8 cellular contexts compared by ENCODE assay signal in the genomic region with DNA sequence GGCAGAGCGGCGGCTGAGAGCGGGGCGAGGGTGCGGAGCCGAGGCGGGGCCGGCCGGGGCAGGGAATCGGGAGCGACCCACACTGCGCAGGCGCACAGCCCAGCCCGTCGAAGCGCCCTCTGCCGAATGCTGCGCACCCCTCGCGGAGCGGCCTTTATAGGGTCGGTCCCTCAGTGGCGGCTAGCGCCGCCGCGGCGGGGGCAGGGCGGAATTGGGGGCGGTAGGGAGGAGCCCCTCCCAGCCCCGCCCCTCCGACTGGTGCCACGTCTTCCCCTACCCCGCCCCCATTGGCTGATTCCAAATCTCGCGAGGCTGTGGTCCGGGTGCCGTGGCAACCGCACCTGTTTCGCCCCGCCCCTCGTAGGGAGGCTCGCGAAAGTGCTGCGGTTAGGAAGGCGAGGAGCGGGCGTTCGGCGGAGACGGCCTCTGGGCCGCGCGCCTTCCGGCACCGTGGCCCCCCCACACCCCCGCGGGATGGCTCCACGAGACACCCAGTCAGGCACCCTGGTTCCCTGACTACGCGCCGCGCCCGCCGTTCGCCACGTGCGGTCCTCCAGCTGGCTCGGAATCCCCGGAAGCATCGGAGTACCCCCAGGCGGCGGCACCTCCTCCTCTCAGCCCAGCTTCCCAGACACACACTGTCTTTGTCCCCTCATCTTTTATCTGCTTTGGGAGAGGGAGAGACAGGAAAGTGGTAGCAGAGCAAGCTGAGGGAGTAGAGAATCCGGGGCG. TPM values are rescaled to one million over a fixed set of nuclear protein-coding genes. Genes with fewer than 3 reads are reported as not detected.
A peak's percentile ranks its signal among the peaks of the same experiment; 100 is the strongest.
DNase-seq lines count a peak whose midpoint lies in the region; ATAC-seq and TF ChIP-seq lines count a peak whose summit lies in the region.

A gene (minus strand): TSS at position 128 of the 732 bp plus-strand sequence. CDS start 157 bp downstream, outside the sequence.

- ATAC-seq in GM18499 (IDR thresholded peaks at IDR 0.05; ENCODE audit: insufficient read depth, unreplicated experiment) (peak; percentile 35), HG02943 (IDR thresholded peaks at IDR 0.05; ENCODE audit: low read depth, unreplicated experiment) (peak; percentile 66), right cardiac atrium (peak; percentile 94 to 95)

- intact Hi-C loops in right cardiac atrium (cut with DNase I): no loop called here
- intact Hi-C loops in vagina (cut with DNase I): loop anchor here (2.0 kb wide), 1 partner anchor 22 kb away; no protein-coding TSS in a partner anchor

- under 1% methylated on average over 75 of the region's 75 CpGs for WGBS in right cardiac atrium

- DNase-seq in NCI-H187 (lab: John Stamatoyannopoulos, UW) (peak; percentile 98), T-helper 2 cell (peak; percentile 99 to 100 (median 99)), anterior cingulate cortex (lab: John Stamatoyannopoulos, UW) (peak; percentile 83 to 100 (median 98)), right cardiac atrium (peak; percentile 99 to 100 (median 99)), putamen (ENCODE audit: low spot score) (peak; percentile 99), vagina (ENCODE audit: extremely low spot score in 2 of 2) (peak in 1 of 2 donors; percentile 98)

- H3K27me3 ChIP-seq in right cardiac atrium (ENCODE audit: control insufficient read depth, insufficient read depth) (no peaks in the 10 kb centered on the region), vagina (no peaks in the 10 kb centered on the region)

- peaks cover 3% of the 10 kb centered on the region for H3K4me1 ChIP-seq in right cardiac atrium (ENCODE audit: control insufficient read depth, insufficient read depth, low read length)
- peaks cover 57% of the 10 kb centered on the region for H3K4me1 ChIP-seq in vagina

- peak; percentile 84 to 97 for TF ChIP-seq POLR2A in vagina (IDR thresholded peaks at IDR 0.05)

- TF ChIP-seq CTCF in vagina (IDR thresholded peaks at IDR 0.05): peak in 1 of 3 experiments; percentile 14

- peak within 1 kb of the TSS; percentile 65 for H3K4me3 ChIP-seq in right cardiac atrium (ENCODE audit: low read length)
- H3K4me3 ChIP-seq in vagina: peak within 1 kb of the TSS; percentile 83 to 86

- peaks cover 0 to 4% of the 10 kb centered on the region in 2 donors for H3K36me3 ChIP-seq in vagina

- H3K27ac ChIP-seq in right cardiac atrium (ENCODE audit: low read length) (peak within 1 kb of the TSS; percentile 95), vagina (peak within 1 kb of the TSS; percentile 88)

- H3K9me3 ChIP-seq in right cardiac atrium (ENCODE audit: control insufficient read depth, low read length) (no peaks in the 10 kb centered on the region), vagina (no peaks in the 10 kb centered on the region)

RNA-seq across cellular contexts. Expression of the gene that starts here (rescaled TPM):
- 10 to 100 TPM; 23.4 to 35.3 (median 31.4) TPM for total RNA-seq in right cardiac atrium
- 20.8 TPM for polyA plus RNA-seq in right cardiac atrium
- 61.6 TPM for total RNA-seq in vagina

Comparison
In these comparisons a context has a peak if more than half of its experiments do, and no peak if none do; other contexts are left out.
1. ATAC-seq: peak in every context shown above with its lines; median percentile 94 in right cardiac atrium; 66 in HG02943; 35 in GM18499.